In genomic region chr15:40948706-40949473, GRCh38 we compare ENCODE assay signal across 1 cellular context.
A peak's percentile ranks its signal among the peaks of the same experiment; 100 is the strongest.
TF ChIP-seq lines count a peak whose summit lies in the region.

No MANE protein-coding gene starts in this region.

TF ChIP-seq in H1, 55 proteins besides CTCF, POLR2A, EP300 and RAD21:
- TF ChIP-seq SP4 (IDR thresholded peaks at IDR 0.05; ENCODE audit: low read length) (no peak), MAX (IDR thresholded peaks at IDR 0.05) (peak; percentile 67), E2F6 (IDR thresholded peaks at IDR 0.05) (peak; percentile 58; the same call in 1 of the 2 replicates)
